8 cellular contexts compared by ENCODE assay signal in genomic region chr11:59668188-59668949, GRCh38. TPM values are rescaled to one million over a fixed set of nuclear protein-coding genes. Genes with fewer than 3 reads are reported as not detected.
DNase-seq lines count a peak whose midpoint lies in the region; ATAC-seq, FAIRE-seq and TF ChIP-seq lines count a peak whose summit lies in the region.

No MANE protein-coding gene starts in this region.

- peaks cover 5 to 31% of the 10 kb centered on the region in 2 experiments for H3K36me3 ChIP-seq in HepG2 (replicated peaks in 1 of 2; ENCODE audit: control insufficient read depth in 1 of 2, insufficient read depth in 2 of 2, low read length in 2 of 2)

- H3K9ac ChIP-seq in HepG2 (ENCODE audit: insufficient read depth, low read depth, low read length) = peak overlapping the region; percentile 84

- in situ Hi-C loops in HepG2 (cut with HindIII; ENCODE audit: extremely low pct_ligation_motif_present, low pct_unique_long_range_greater_than_20kb) = loop anchor here (5.0 kb wide), 1 partner anchor 111 kb away; no protein-coding TSS in a partner anchor

- H3K27me3 Mint-ChIP-seq in IgD-negative memory B cell (no peaks in the 10 kb centered on the region), WTC11 (ENCODE audit: low read depth) (no peaks in the 10 kb centered on the region; the same call in 1 of the 2 replicates)

- no peaks in the 10 kb centered on the region; a peak in 1 of 5 replicates for H3K27me3 ChIP-seq in HepG2 (ENCODE audit: control insufficient read depth in 1 of 2, insufficient read depth in 2 of 2, low read length in 2 of 2)

- H3K4me2 ChIP-seq in HepG2 (ENCODE audit: low read depth, low read length) = peak overlapping the region; percentile 79

- peak overlapping the region; percentile 83 for H3K27ac ChIP-seq in HepG2 (ENCODE audit: extremely low read length, insufficient read depth, low read length)

- ATAC-seq in GM21526 (IDR thresholded peaks at IDR 0.05; ENCODE audit: low FRiP score, unreplicated experiment) (peak; percentile 23), WTC11 (peak; percentile 62), HepG2 (peak; percentile 57)

- TF ChIP-seq POLR2A in HepG2 (IDR thresholded peaks at IDR 0.05; ENCODE audit: insufficient read depth in 1 of 2, low read depth in 2 of 2, low read length in 2 of 2) = no peak

- TF ChIP-seq EP300 in HepG2 (IDR thresholded peaks at IDR 0.05; ENCODE audit: low read depth in 2 of 2, low read length in 2 of 2) (no peak), HepG2 (CRISPR knock-in tag; IDR thresholded peaks at IDR 0.05; ENCODE audit: borderline replicate concordance) (no peak)

- H4K20me1 ChIP-seq in HepG2 (ENCODE audit: insufficient read depth, low read length) = no peaks in the 10 kb centered on the region; the same call in 1 of the 2 replicates

- H3K4me1 Mint-ChIP-seq in IgD-negative memory B cell (peaks cover 22 to 31% (median 25%) of the 10 kb centered on the region in 3 donors), WTC11 (peaks cover 18% of the 10 kb centered on the region)

- peak overlapping the region; percentile 89 to 99 (median 99) for H3K27ac Mint-ChIP-seq in IgD-negative memory B cell
- peak overlapping the region; percentile 92 for H3K27ac Mint-ChIP-seq in WTC11

- H3K4me1 ChIP-seq in HepG2 (ENCODE audit: insufficient read depth, low read length) = peaks cover 33% of the 10 kb centered on the region

- H3K9me3 Mint-ChIP-seq in IgD-negative memory B cell (no peaks in the 10 kb centered on the region), WTC11 (no peaks in the 10 kb centered on the region)

- no peak for TF ChIP-seq RAD21 in HepG2 (CRISPR knock-in tag; IDR thresholded peaks at IDR 0.05)

- no peak for TF ChIP-seq CTCF in WTC11 (IDR thresholded peaks at IDR 0.05)
- peak; percentile 36 for TF ChIP-seq CTCF in choroid plexus epithelial cell (conservative IDR thresholded peaks at IDR 0.05; ENCODE audit: low read depth, low read length)
- no peak for TF ChIP-seq CTCF in HepG2 (CRISPR knock-in tag; IDR thresholded peaks at IDR 0.05)

- no peak overlapping the region for H2AFZ ChIP-seq in HepG2 (ENCODE audit: low read length)

- H3K4me3 ChIP-seq in choroid plexus epithelial cell (ENCODE audit: low read depth, low read length) (peak overlapping the region; percentile 82), HepG2 (replicated peaks in 1 of 3; ENCODE audit: insufficient read depth in 1 of 3, low read depth in 2 of 3, low read length in 3 of 3) (peak overlapping the region; percentile 87 to 99 (median 90))

- POLR2A ChIA-PET in WTC11 (lab: Charles Lee) = interaction anchor here (0.7 to 2.0 kb wide), 10 partner anchors 52 to 497 kb away, joined by 3 to 13 read pairs (median 4); partner anchors contain the start of genes DTX4, MRPL16, OSBP and STX3
- POLR2A ChIA-PET in HepG2 (lab: Yijun Ruan, JAX) = interaction anchor here (0.9 to 3.0 kb wide), 13 partner anchors 12 to 497 kb away, joined by 3 to 42 read pairs (median 5); partner anchors contain the start of genes DTX4 and OSBP

- peak overlapping the region; percentile 95 to 97 (median 97) for H3K4me3 Mint-ChIP-seq in IgD-negative memory B cell
- H3K4me3 Mint-ChIP-seq in WTC11 = peak overlapping the region; percentile 91

- H3K9me3 ChIP-seq in HepG2 (ENCODE audit: low read length) = no peaks in the 10 kb centered on the region

- DNase-seq in EH (ENCODE audit: low read depth) (peak; percentile 64), WTC11 (ENCODE audit: low spot score) (peak; percentile 81), choroid plexus epithelial cell (ENCODE audit: low read depth) (peak; percentile 55), HepG2 (ENCODE audit: low spot score) (peak; percentile 53), OCI-M2 (lab: John Stamatoyannopoulos, UW; ENCODE audit: unreplicated experiment) (no peak)
- peak; percentile 47 to 62 for DNase-seq in stimulated activated CD4-positive, alpha-beta T cell treated with anti-CD3 and anti-CD28 coated beads, Interleukin-4, amount 100 ng/mL, for 48 hours (ENCODE audit: low read depth in 2 of 2)

- FAIRE-seq in HepG2 (lab: Jason Lieb, UNC) = peak; percentile 26

- WGBS in HepG2 (ENCODE audit: low lambda C conversion rate) = 1% methylated on average over 26 of the region's 39 CpGs

- H3K79me2 ChIP-seq in HepG2 (ENCODE audit: insufficient read depth, low read length) = peaks cover 22% of the 10 kb centered on the region

- CTCF ChIA-PET in WTC11 (lab: Charles Lee) = interaction anchor here (0.6 to 2.5 kb wide), 12 partner anchors 9 to 1231 kb away, joined by 3 to 16 read pairs (median 4); partner anchors contain the start of genes OSBP and STX3
- CTCF ChIA-PET in HepG2 (lab: Yijun Ruan, JAX; ENCODE audit: low intra/inter-chr PET ratio, low total read pairs) = no interaction called here

- intact Hi-C loops in HepG2 (cut with micrococcal nuclease; ENCODE audit: unreplicated experiment) = loop anchor here (2.0 to 10.0 kb wide), 2 partner anchors 118 to 136 kb away; no protein-coding TSS in a partner anchor

- H3K36me3 Mint-ChIP-seq in IgD-negative memory B cell (peaks cover 3% of the 10 kb centered on the region), WTC11 (peaks cover 30% of the 10 kb centered on the region)

- BruUV-seq in HepG2 (replicated peaks; lab: Mats Ljungman, UMichigan) = no TSS peak

RNA-seq across cellular contexts. Expression of gene PATL1, which starts 0.5 kb away (rescaled TPM):
- polyA plus RNA-seq in IgD-negative memory B cell (6.0 TPM), HepG2 (2011; rRNA removed) (24.0 and 26.8 TPM in 2 replicates)
- total RNA-seq in WTC11 (2021) (27.6 to 30.5 TPM (median 29.9 TPM) in 3 replicates), HepG2 (2016; rRNA removed; fragmentation: Illumina TruSeq; extraction: Trizol) (12.9 and 16.6 TPM in 2 replicates)
- 2.9 and 3.1 TPM in 2 replicates for total RNA-seq in HepG2 (2016; cell fraction: cytosol; rRNA removed; fragmentation: Illumina TruSeq; extraction: Trizol; ENCODE audit: low read depth)
- total RNA-seq in HepG2 (2016; cell fraction: insoluble cytoplasmic fraction; rRNA removed; fragmentation: Illumina TruSeq; extraction: Trizol) = 12.2 and 14.6 TPM in 2 replicates
- total RNA-seq in HepG2 (2016; cell fraction: membrane; rRNA removed; fragmentation: Illumina TruSeq; extraction: Trizol) = 9.2 and 11.0 TPM in 2 replicates
- total RNA-seq in HepG2 (2016; cell fraction: nucleus; rRNA removed; fragmentation: Illumina TruSeq; extraction: Trizol) = 14.6 and 19.5 TPM in 2 replicates
- 17.8 and 24.5 TPM in 2 replicates for polyA plus RNA-seq in HepG2 (2011; cell fraction: cytosol; rRNA removed)
- 20.6 and 20.9 TPM in 2 replicates for polyA plus RNA-seq in HepG2 (2011; cell fraction: nucleus; rRNA removed)
- polyA plus RNA-seq in HepG2 (2012) = 22.2 and 27.3 TPM in 2 replicates
- polyA plus RNA-seq in HepG2 (2016; cell fraction: cytosol; fragmentation: Illumina TruSeq; extraction: Trizol; ENCODE audit: low read depth) = 3.0 and 3.3 TPM in 2 replicates
- 32.0 and 38.3 TPM in 2 replicates for polyA plus RNA-seq in HepG2 (2016; cell fraction: insoluble cytoplasmic fraction; fragmentation: Illumina TruSeq; extraction: Trizol; ENCODE audit: low read depth)
- polyA plus RNA-seq in HepG2 (2016; cell fraction: membrane; fragmentation: Illumina TruSeq; extraction: Trizol; ENCODE audit: low read depth) = 10.8 and 13.4 TPM in 2 replicates
- polyA plus RNA-seq in HepG2 (2016; cell fraction: nucleus; fragmentation: Illumina TruSeq; extraction: Trizol; ENCODE audit: insufficient read depth, low read depth) = 30.7 and 32.8 TPM in 2 replicates
- polyA minus RNA-seq in HepG2 (2011; rRNA and poly(A)+ RNA removed; ENCODE audit: low replicate concordance) = 18.9 and 34.4 TPM in 2 replicates
- polyA minus RNA-seq in HepG2 (2011; cell fraction: cytosol; rRNA and poly(A)+ RNA removed) = 10.3 and 10.8 TPM in 2 replicates
- 14.8 and 18.3 TPM in 2 replicates for polyA minus RNA-seq in HepG2 (2011; cell fraction: nucleus; rRNA and poly(A)+ RNA removed)

RNA-seq across cellular contexts. Expression of gene OR10V1, which starts 45.3 kb away (rescaled TPM):
- polyA plus RNA-seq in IgD-negative memory B cell (not detected), HepG2 (2011; rRNA removed) (not detected in 2 replicates)
- total RNA-seq in WTC11 (2021) (not detected in 3 replicates), HepG2 (2016; rRNA removed; fragmentation: Illumina TruSeq; extraction: Trizol) (not detected in 2 replicates)
- not detected in 2 replicates for total RNA-seq in HepG2 (2016; cell fraction: cytosol; rRNA removed; fragmentation: Illumina TruSeq; extraction: Trizol; ENCODE audit: low read depth)
- not detected in 2 replicates for total RNA-seq in HepG2 (2016; cell fraction: insoluble cytoplasmic fraction; rRNA removed; fragmentation: Illumina TruSeq; extraction: Trizol)
- total RNA-seq in HepG2 (2016; cell fraction: membrane; rRNA removed; fragmentation: Illumina TruSeq; extraction: Trizol) = not detected in 2 replicates
- total RNA-seq in HepG2 (2016; cell fraction: nucleus; rRNA removed; fragmentation: Illumina TruSeq; extraction: Trizol) = not detected in 2 replicates
- polyA plus RNA-seq in HepG2 (2011; cell fraction: cytosol; rRNA removed) = not detected in 2 replicates
- not detected in 2 replicates for polyA plus RNA-seq in HepG2 (2011; cell fraction: nucleus; rRNA removed)
- not detected in 2 replicates for polyA plus RNA-seq in HepG2 (2012)
- not detected in 2 replicates for polyA plus RNA-seq in HepG2 (2016; cell fraction: cytosol; fragmentation: Illumina TruSeq; extraction: Trizol; ENCODE audit: low read depth)
- not detected in 2 replicates for polyA plus RNA-seq in HepG2 (2016; cell fraction: insoluble cytoplasmic fraction; fragmentation: Illumina TruSeq; extraction: Trizol; ENCODE audit: low read depth)
- polyA plus RNA-seq in HepG2 (2016; cell fraction: membrane; fragmentation: Illumina TruSeq; extraction: Trizol; ENCODE audit: low read depth) = not detected in 2 replicates
- not detected in 2 replicates for polyA plus RNA-seq in HepG2 (2016; cell fraction: nucleus; fragmentation: Illumina TruSeq; extraction: Trizol; ENCODE audit: insufficient read depth, low read depth)
- polyA minus RNA-seq in HepG2 (2011; rRNA and poly(A)+ RNA removed; ENCODE audit: low replicate concordance) = not detected in 2 replicates
- polyA minus RNA-seq in HepG2 (2011; cell fraction: cytosol; rRNA and poly(A)+ RNA removed) = not detected in 2 replicates
- not detected in 2 replicates for polyA minus RNA-seq in HepG2 (2011; cell fraction: nucleus; rRNA and poly(A)+ RNA removed)

RNA-seq across cellular contexts. Expression of gene OSBP, which starts 52.8 kb away (rescaled TPM):
- polyA plus RNA-seq in IgD-negative memory B cell = 15.3 TPM
- total RNA-seq in WTC11 (2021) = 38.3 to 45.4 TPM (median 38.8 TPM) in 3 replicates
- 13.5 and 23.0 TPM in 2 replicates for total RNA-seq in HepG2 (2016; rRNA removed; fragmentation: Illumina TruSeq; extraction: Trizol)
- 2.7 and 3.3 TPM in 2 replicates for total RNA-seq in HepG2 (2016; cell fraction: cytosol; rRNA removed; fragmentation: Illumina TruSeq; extraction: Trizol; ENCODE audit: low read depth)
- total RNA-seq in HepG2 (2016; cell fraction: insoluble cytoplasmic fraction; rRNA removed; fragmentation: Illumina TruSeq; extraction: Trizol) = 12.8 and 21.9 TPM in 2 replicates
- 9.1 and 9.5 TPM in 2 replicates for total RNA-seq in HepG2 (2016; cell fraction: membrane; rRNA removed; fragmentation: Illumina TruSeq; extraction: Trizol)
- 20.1 and 23.2 TPM in 2 replicates for total RNA-seq in HepG2 (2016; cell fraction: nucleus; rRNA removed; fragmentation: Illumina TruSeq; extraction: Trizol)
- 12.1 and 12.5 TPM in 2 replicates for polyA plus RNA-seq in HepG2 (2011; rRNA removed)
- polyA plus RNA-seq in HepG2 (2011; cell fraction: cytosol; rRNA removed) = 7.0 and 11.1 TPM in 2 replicates
- 12.1 and 14.0 TPM in 2 replicates for polyA plus RNA-seq in HepG2 (2011; cell fraction: nucleus; rRNA removed)
- polyA plus RNA-seq in HepG2 (2012) = 19.3 and 22.7 TPM in 2 replicates
- polyA plus RNA-seq in HepG2 (2016; cell fraction: cytosol; fragmentation: Illumina TruSeq; extraction: Trizol; ENCODE audit: low read depth) = 1.6 and 1.8 TPM in 2 replicates
- polyA plus RNA-seq in HepG2 (2016; cell fraction: insoluble cytoplasmic fraction; fragmentation: Illumina TruSeq; extraction: Trizol; ENCODE audit: low read depth) = 18.6 and 21.3 TPM in 2 replicates
- polyA plus RNA-seq in HepG2 (2016; cell fraction: membrane; fragmentation: Illumina TruSeq; extraction: Trizol; ENCODE audit: low read depth) = 3.9 and 4.6 TPM in 2 replicates
- polyA plus RNA-seq in HepG2 (2016; cell fraction: nucleus; fragmentation: Illumina TruSeq; extraction: Trizol; ENCODE audit: insufficient read depth, low read depth) = 22.7 and 22.9 TPM in 2 replicates
- 14.8 and 21.1 TPM in 2 replicates for polyA minus RNA-seq in HepG2 (2011; rRNA and poly(A)+ RNA removed; ENCODE audit: low replicate concordance)
- polyA minus RNA-seq in HepG2 (2011; cell fraction: cytosol; rRNA and poly(A)+ RNA removed) = 18.6 and 21.7 TPM in 2 replicates
- 26.3 and 27.6 TPM in 2 replicates for polyA minus RNA-seq in HepG2 (2011; cell fraction: nucleus; rRNA and poly(A)+ RNA removed)
